ENCODE assay signal across 8 cellular contexts in the genomic region with DNA sequence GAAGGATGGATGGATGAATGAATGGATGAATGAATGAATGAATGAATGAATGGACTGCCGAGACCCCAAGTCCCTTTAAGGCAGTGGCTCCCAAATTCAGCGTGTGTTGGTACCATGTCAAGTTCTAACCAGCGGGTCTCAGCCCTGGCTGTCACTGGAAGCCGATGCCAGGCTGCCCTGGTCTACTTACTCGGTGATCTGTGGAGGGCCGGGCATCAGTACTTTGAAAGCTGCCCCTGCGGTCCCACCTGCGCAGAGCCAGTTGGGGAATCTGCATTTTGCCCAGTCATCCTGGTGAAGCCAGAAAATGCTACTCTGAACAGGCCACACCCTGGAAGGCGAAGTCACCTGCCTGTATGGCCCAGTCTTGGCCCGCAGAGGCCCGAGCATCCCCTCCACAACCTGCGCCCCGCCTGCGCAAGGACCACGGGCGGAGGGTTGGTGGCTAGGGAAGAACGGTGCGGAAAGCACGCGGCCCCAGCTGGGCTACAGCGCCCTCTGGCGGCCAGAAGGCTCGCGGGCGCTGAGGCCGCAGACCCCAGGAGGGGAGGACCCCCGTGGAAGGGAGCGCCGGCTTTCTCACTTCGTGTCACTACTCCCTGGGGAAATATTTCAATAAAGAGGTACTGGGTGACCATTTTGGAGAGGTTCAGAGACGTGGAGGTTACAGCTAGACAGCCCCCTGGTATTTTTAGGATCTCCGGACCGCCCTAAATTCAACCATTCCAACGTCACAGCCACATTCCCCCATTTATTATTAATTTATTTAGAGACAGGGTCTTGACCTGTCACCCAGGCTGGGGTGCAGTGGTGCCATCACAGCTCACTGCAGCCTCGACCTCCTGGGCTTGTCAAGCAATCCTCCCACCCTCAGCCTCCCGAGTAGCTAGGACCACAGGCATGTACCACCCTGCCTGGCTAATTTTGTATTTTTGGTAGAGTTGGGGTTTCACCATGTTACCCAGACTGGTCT. TPM values are rescaled to one million over a fixed set of nuclear protein-coding genes. Genes with fewer than 3 reads are reported as not detected.
DNase-seq lines count a peak whose midpoint lies in the region; ATAC-seq, FAIRE-seq and TF ChIP-seq lines count a peak whose summit lies in the region.

No MANE protein-coding gene starts in this region.

- peaks cover 15% of the 10 kb centered on the region for H3K4me1 ChIP-seq in A549
- H3K4me1 ChIP-seq in testis: peaks cover 6% of the 10 kb centered on the region

- H3K4me1 Mint-ChIP-seq in neural crest cell: no peaks in the 10 kb centered on the region

- peaks cover 2% of the 10 kb centered on the region for H3K27me3 Mint-ChIP-seq in neural crest cell (ENCODE audit: low read depth)

- peak; percentile 90 for TF ChIP-seq CTCF in A549 (IDR thresholded peaks at IDR 0.05)
- peak; percentile 98 for TF ChIP-seq CTCF in neural crest cell (conservative IDR thresholded peaks at IDR 0.05)
- TF ChIP-seq CTCF in testis (IDR thresholded peaks at IDR 0.05): peak; percentile 95 to 100 (median 98)

- H3K27ac ChIP-seq in A549 (peak overlapping the region; percentile 61 to 80; a peak in 5 of 6 replicates), testis (no peak overlapping the region)

- intact Hi-C loops in testis (cut with DNase I; ENCODE audit: low total_unique reads): loop anchor here (5.0 kb wide), 1 partner anchor 84 kb away; no protein-coding TSS in a partner anchor

- H3K27me3 ChIP-seq in testis: no peaks in the 10 kb centered on the region

- POLR2A ChIA-PET in A549 (lab: Yijun Ruan, JAX): no interaction called here

- peak; percentile 79 to 81 for TF ChIP-seq RAD21 in A549 (conservative IDR thresholded peaks at IDR 0.05 in 1 of 2, IDR thresholded peaks at IDR 0.05 in 1 of 2)

- H3K9me3 Mint-ChIP-seq in neural crest cell: no peaks in the 10 kb centered on the region

- WGBS in A549 (ENCODE audit: missing lambda C conversion rate): 49% methylated on average over 15 of the region's 36 CpGs
- WGBS in testis, 2 donors: 21 to 30% methylated on average over 26 to 36 of the region's 36 CpGs

- H3K27ac Mint-ChIP-seq in neural crest cell (ENCODE audit: unreplicated experiment): no peak overlapping the region

- H3K36me3 Mint-ChIP-seq in neural crest cell (ENCODE audit: low read depth): no peaks in the 10 kb centered on the region

- no peak for TF ChIP-seq POLR2A in A549 (IDR thresholded peaks at IDR 0.05; ENCODE audit: low read length)
- TF ChIP-seq POLR2A in testis (IDR thresholded peaks at IDR 0.05): no peak

- H3K4me3 ChIP-seq in A549 (no peak overlapping the region), testis (no peak overlapping the region)

- DNase-seq in A549 (ENCODE audit: low read depth in 1 of 2, low spot score in 1 of 2) (peak; percentile 46 to 54), GM18507 (ENCODE audit: extremely low spot score, insufficient read length, low read depth) (no peak), NCI-H345 (lab: John Stamatoyannopoulos, UW) (peak; percentile 41), neural crest cell (ENCODE audit: low read depth, low spot score) (peak; percentile 75), testis (peak; percentile 61)
- peak; percentile 63 for DNase-seq in activated CD8-positive, alpha-beta memory T cell treated with anti-CD3 and anti-CD28 coated beads, Interleukin-2, amount 50 U/mL, for 4 hours

- FAIRE-seq in A549 (lab: Jason Lieb, UNC) (no peak), GM18507 (lab: Jason Lieb, UNC) (peak; percentile 64)

- ATAC-seq in A549 (peak; percentile 44 to 71; a peak in 5 of 6 replicates), esophagus mucosa (peak; percentile 63), GM21528 (IDR thresholded peaks at IDR 0.05; ENCODE audit: low FRiP score, unreplicated experiment) (no peak)

- no peaks in the 10 kb centered on the region for H3K9me3 ChIP-seq in A549
- H3K9me3 ChIP-seq in testis: no peaks in the 10 kb centered on the region

- H3K36me3 ChIP-seq in testis (ENCODE audit: low read depth, missing control alignments): no peaks in the 10 kb centered on the region

- H3K4me2 ChIP-seq in A549: peak overlapping the region; percentile 75

- TF ChIP-seq EP300 in A549 (IDR thresholded peaks at IDR 0.05): no peak

- CTCF ChIA-PET in A549 (lab: Yijun Ruan, JAX): interaction anchor here (0.5 to 4.9 kb wide), 34 partner anchors 8 to 346 kb away, joined by 3 to 106 read pairs (median 6); no protein-coding TSS in a partner anchor

- H3K4me3 Mint-ChIP-seq in neural crest cell: no peak overlapping the region

TF ChIP-seq in A549, 52 proteins besides CTCF, POLR2A, EP300 and RAD21:
- TF ChIP-seq SMC3 (IDR thresholded peaks at IDR 0.05) (peak; percentile 89), TFCP2L1 (CRISPR knock-in tag; IDR thresholded peaks at IDR 0.05) (peak; percentile 94), CHD4 (IDR thresholded peaks at IDR 0.05; ENCODE audit: borderline replicate concordance) (no peak), RNF2 (IDR thresholded peaks at IDR 0.05; ENCODE audit: borderline replicate concordance, low read depth) (no peak), MYC (IDR thresholded peaks at IDR 0.05; ENCODE audit: borderline replicate concordance, low read length) (peak; percentile 57; the same call in 1 of the 2 replicates), POLR2AphosphoS2 (conservative IDR thresholded peaks at IDR 0.05; ENCODE audit: low read length) (peak; percentile 74; the same call in 1 of the 2 replicates), ZNF302 (CRISPR knock-in tag; IDR thresholded peaks at IDR 0.05) (no peak), RARB (CRISPR knock-in tag; IDR thresholded peaks at IDR 0.05) (0 out of 2 replicates have a peak, but pooled peaks have one; percentile 29), NFE2L2 (conservative IDR thresholded peaks at IDR 0.05; ENCODE audit: low read length) (peak; percentile 34; the same call in 1 of the 2 replicates), HOXA7 (CRISPR knock-in tag; IDR thresholded peaks at IDR 0.05) (0 out of 2 replicates have a peak, but pooled peaks have one; percentile 16), ZFP36 (IDR thresholded peaks at IDR 0.05; ENCODE audit: borderline replicate concordance, partially characterized antibody) (no peak)
- TF ChIP-seq, protein P1, sequence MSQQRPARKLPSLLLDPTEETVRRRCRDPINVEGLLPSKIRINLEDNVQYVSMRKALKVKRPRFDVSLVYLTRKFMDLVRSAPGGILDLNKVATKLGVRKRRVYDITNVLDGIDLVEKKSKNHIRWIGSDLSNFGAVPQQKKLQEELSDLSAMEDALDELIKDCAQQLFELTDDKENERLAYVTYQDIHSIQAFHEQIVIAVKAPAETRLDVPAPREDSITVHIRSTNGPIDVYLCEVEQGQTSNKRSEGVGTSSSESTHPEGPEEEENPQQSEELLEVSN (IDR thresholded peaks at IDR 0.05; ENCODE audit: borderline replicate concordance, low read depth): peak; percentile 80
- TF ChIP-seq, protein P2, sequence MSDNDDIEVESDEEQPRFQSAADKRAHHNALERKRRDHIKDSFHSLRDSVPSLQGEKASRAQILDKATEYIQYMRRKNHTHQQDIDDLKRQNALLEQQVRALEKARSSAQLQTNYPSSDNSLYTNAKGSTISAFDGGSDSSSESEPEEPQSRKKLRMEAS (IDR thresholded peaks at IDR 0.05): peak; percentile 87
- TF ChIP-seq, protein P3, sequence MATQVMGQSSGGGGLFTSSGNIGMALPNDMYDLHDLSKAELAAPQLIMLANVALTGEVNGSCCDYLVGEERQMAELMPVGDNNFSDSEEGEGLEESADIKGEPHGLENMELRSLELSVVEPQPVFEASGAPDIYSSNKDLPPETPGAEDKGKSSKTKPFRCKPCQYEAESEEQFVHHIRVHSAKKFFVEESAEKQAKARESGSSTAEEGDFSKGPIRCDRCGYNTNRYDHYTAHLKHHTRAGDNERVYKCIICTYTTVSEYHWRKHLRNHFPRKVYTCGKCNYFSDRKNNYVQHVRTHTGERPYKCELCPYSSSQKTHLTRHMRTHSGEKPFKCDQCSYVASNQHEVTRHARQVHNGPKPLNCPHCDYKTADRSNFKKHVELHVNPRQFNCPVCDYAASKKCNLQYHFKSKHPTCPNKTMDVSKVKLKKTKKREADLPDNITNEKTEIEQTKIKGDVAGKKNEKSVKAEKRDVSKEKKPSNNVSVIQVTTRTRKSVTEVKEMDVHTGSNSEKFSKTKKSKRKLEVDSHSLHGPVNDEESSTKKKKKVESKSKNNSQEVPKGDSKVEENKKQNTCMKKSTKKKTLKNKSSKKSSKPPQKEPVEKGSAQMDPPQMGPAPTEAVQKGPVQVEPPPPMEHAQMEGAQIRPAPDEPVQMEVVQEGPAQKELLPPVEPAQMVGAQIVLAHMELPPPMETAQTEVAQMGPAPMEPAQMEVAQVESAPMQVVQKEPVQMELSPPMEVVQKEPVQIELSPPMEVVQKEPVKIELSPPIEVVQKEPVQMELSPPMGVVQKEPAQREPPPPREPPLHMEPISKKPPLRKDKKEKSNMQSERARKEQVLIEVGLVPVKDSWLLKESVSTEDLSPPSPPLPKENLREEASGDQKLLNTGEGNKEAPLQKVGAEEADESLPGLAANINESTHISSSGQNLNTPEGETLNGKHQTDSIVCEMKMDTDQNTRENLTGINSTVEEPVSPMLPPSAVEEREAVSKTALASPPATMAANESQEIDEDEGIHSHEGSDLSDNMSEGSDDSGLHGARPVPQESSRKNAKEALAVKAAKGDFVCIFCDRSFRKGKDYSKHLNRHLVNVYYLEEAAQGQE (IDR thresholded peaks at IDR 0.05): 0 out of 2 replicates have a peak, but pooled peaks have one; percentile 13

RNA-seq across cellular contexts. Expression of a gene that starts 34.9 kb away (rescaled TPM):
- polyA plus RNA-seq in A549 (2011; rRNA removed) (17.1 and 18.3 TPM in 2 replicates), A549 (2017; fragmentation: RNase III; extraction: RNeasy Plus Mini Kit Qiagen cat#74134 plus additional on column Dnase treatment) (10.1 to 11.0 TPM (median 10.2 TPM) in 3 replicates), testis (ENCODE audit: insufficient read depth, low read depth, low replicate concordance) (42.3 TPM)
- 20.7 and 22.9 TPM in 2 replicates for polyA plus RNA-seq in A549 (2012; cell fraction: cytosol; rRNA removed)
- 23.1 and 25.8 TPM in 2 replicates for polyA plus RNA-seq in A549 (2012; cell fraction: nucleus; rRNA removed)
- 15.1 and 17.9 TPM in 2 replicates for polyA minus RNA-seq in A549 (2011; rRNA and poly(A)+ RNA removed)
- total RNA-seq in esophagus mucosa (21.2 TPM), neural crest cell (10.8 and 11.9 TPM in 2 replicates), testis (10 to 100 TPM; 36.3 to 44.5 TPM)

RNA-seq across cellular contexts. Expression of a gene that starts 59.9 kb away (rescaled TPM):
- polyA plus RNA-seq in A549 (2011; rRNA removed): 628 and 740 TPM in 2 replicates
- polyA plus RNA-seq in A549 (2012; cell fraction: cytosol; rRNA removed): 788 and 1,278 TPM in 2 replicates
- 1,392 and 1,832 TPM in 2 replicates for polyA plus RNA-seq in A549 (2012; cell fraction: nucleus; rRNA removed)
- 1,284 to 1,468 TPM (median 1,457 TPM) in 3 replicates for polyA plus RNA-seq in A549 (2017; fragmentation: RNase III; extraction: RNeasy Plus Mini Kit Qiagen cat#74134 plus additional on column Dnase treatment)
- 615 and 777 TPM in 2 replicates for polyA minus RNA-seq in A549 (2011; rRNA and poly(A)+ RNA removed)
- total RNA-seq in esophagus mucosa: 379 TPM
- 556 and 564 TPM in 2 replicates for total RNA-seq in neural crest cell
- 100 to 1,000 TPM; 112 to 184 TPM for total RNA-seq in testis
- 99.9 TPM for polyA plus RNA-seq in testis (ENCODE audit: insufficient read depth, low read depth, low replicate concordance)

Comparison
In these comparisons a context has a peak if more than half of its experiments do, and no peak if none do; other contexts are left out.
1. H3K27ac ChIP-seq: peak in A549 (2 of 2); none in testis (0 of 2).
2. Peak in every context shown above with its lines, with median percentiles within 50 percentile points of each other: CTCF ChIP-seq.